8 cellular contexts compared by ENCODE assay signal in the genomic region with DNA sequence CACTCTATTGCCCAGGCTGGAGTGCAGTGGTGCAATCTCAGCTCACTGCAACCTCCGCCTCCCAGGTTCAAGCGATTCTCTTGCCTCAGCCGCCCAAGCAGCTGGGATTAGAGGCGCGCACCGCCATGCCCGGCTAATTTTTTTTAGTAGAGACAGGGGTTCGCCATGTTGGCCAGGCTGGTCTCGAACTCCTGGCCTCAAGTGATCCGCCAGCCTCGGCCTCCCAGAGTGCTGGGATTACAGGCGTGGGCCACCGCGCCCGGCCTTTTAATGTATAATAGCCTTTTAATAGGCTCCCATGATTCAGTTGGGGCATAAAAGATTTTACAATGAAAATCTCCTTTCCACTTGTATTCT. TPM values are rescaled to one million over a fixed set of nuclear protein-coding genes. Genes with fewer than 3 reads are reported as not detected.
DNase-seq lines count a peak whose midpoint lies in the region; ATAC-seq and TF ChIP-seq lines count a peak whose summit lies in the region.
"Not testable (repeated sequence)": the region's sequence is repeated elsewhere in the genome, so short reads cannot be mapped to it uniquely, and the experiment has no call there.

No MANE protein-coding gene starts in this region.

- not testable (repeated sequence) for H3K27me3 ChIP-seq in body of pancreas; esophagus (ENCODE audit: control insufficient read depth in 1 of 2, insufficient read depth in 2 of 2, low read length in 2 of 2); neural cell (ENCODE audit: insufficient read depth, low read depth, low read length)

- ATAC-seq in body of pancreas; stimulated activated naive B cell treated with anti-CD40 and anti-IgM and Interleukin-4, amounts not matched to agents 10 μg/mL and 1 μg/mL and 100 μg/mL, for 72 hours (replicated peaks): not testable (repeated sequence)
- ATAC-seq in left colon = peak; percentile 30

- WGBS in body of pancreas, 2 donors = 34 to 59% methylated on average over 8 to 15 of the region's 15 CpGs
- WGBS in esophagus, 2 donors = 47 to 58% methylated on average over 15 of the region's 15 CpGs

- H3K9me3 ChIP-seq in HEK293 (ENCODE audit: control insufficient read depth, insufficient read depth, low read depth, low read length); body of pancreas; esophagus (ENCODE audit: control insufficient read depth in 2 of 2, insufficient read depth in 1 of 2, low read depth in 1 of 2, low read length in 1 of 2); neural cell (ENCODE audit: low read length): not testable (repeated sequence)

- not testable (repeated sequence) for H3F3A ChIP-seq in neural cell (ENCODE audit: insufficient read depth, low read length, poor library complexity, severe bottlenecking)

- H3K4me1 ChIP-seq in HEK293 (ENCODE audit: control insufficient read depth, insufficient read depth, low read length) = not testable (repeated sequence)
- peaks cover 33% of the 10 kb centered on the region for H3K4me1 ChIP-seq in body of pancreas
- H3K4me1 ChIP-seq in esophagus (ENCODE audit: control insufficient read depth in 2 of 2, insufficient read depth in 2 of 2, low read length in 1 of 2) = peaks cover 3 to 10% of the 10 kb centered on the region in 2 donors

- CTCF ChIA-PET in HEK293 (lab: Yijun Ruan, JAX) = interaction anchor here (1.0 kb wide), 1 partner anchor 50 kb away, joined by 3 read pairs; no protein-coding TSS in a partner anchor

- H3K4me3 Mint-ChIP-seq in activated CD4-positive, alpha-beta T cell treated with anti-CD3 and anti-CD28 coated beads, Interleukin-2, amount 10 ng/mL, durations not matched to agents 24 days and 14 days = peak overlapping the region; percentile 78
- peak overlapping the region; percentile 88 to 99 for H3K4me3 Mint-ChIP-seq in stimulated activated naive B cell treated with anti-CD40 and anti-IgM and Interleukin-4, amounts not matched to agents 10 μg/mL and 1 μg/mL and 100 μg/mL, for 72 hours

- peak overlapping the region; percentile 75 for H2AFZ ChIP-seq in neural cell (ENCODE audit: low read depth, low read length)

- H3K27ac ChIP-seq in 22Rv1 (peak overlapping the region; percentile 100), HEK293 (ENCODE audit: extremely low read depth, low read depth, low read length) (peak overlapping the region; percentile 78), body of pancreas (peak overlapping the region; percentile 94 to 97 (median 96)), esophagus (ENCODE audit: low read depth in 2 of 2, low read length in 1 of 2) (peak overlapping the region; percentile 89 to 90), neural cell (ENCODE audit: low read length) (peak overlapping the region; percentile 51)

- DNase-seq in activated CD4-positive, alpha-beta T cell treated with anti-CD3 and anti-CD28 coated beads, Interleukin-2, amount 10 ng/mL, durations not matched to agents 24 days and 14 days; body of pancreas; left colon; stimulated activated naive B cell treated with anti-CD40 and anti-IgM and Interleukin-4, amounts not matched to agents 10 μg/mL and 1 μg/mL and 100 μg/mL, for 72 hours: not testable (repeated sequence)

- POLR2A ChIA-PET in HEK293 (lab: Yijun Ruan, JAX) = interaction anchor here (1.0 to 2.4 kb wide), 14 partner anchors 12 to 120 kb away, joined by 3 to 28 read pairs (median 6); a partner anchor contains a TSS

- H3K9ac ChIP-seq in neural cell (ENCODE audit: low read length) = peak overlapping the region; percentile 62

- H3K27me3 Mint-ChIP-seq in activated CD4-positive, alpha-beta T cell treated with anti-CD3 and anti-CD28 coated beads, Interleukin-2, amount 10 ng/mL, durations not matched to agents 24 days and 14 days; stimulated activated naive B cell treated with anti-CD40 and anti-IgM and Interleukin-4, amounts not matched to agents 10 μg/mL and 1 μg/mL and 100 μg/mL, for 72 hours: not testable (repeated sequence)

- not testable (repeated sequence) for H3K9me2 ChIP-seq in neural cell (ENCODE audit: insufficient read depth, low read length)

- H3K4me2 ChIP-seq in neural cell (ENCODE audit: low read length) = peak overlapping the region; percentile 71

- not testable (repeated sequence) for H3K79me2 ChIP-seq in neural cell (replicated peaks; ENCODE audit: insufficient read depth, low read length)

- H4K20me1 ChIP-seq in neural cell (ENCODE audit: insufficient read depth) = not testable (repeated sequence)

- TF ChIP-seq RAD21 in neural cell (conservative IDR thresholded peaks at IDR 0.05) = not testable (repeated sequence)

- intact Hi-C loops in activated CD4-positive, alpha-beta T cell treated with anti-CD3 and anti-CD28 coated beads, Interleukin-2, amount 10 ng/mL, durations not matched to agents 24 days and 14 days (cut with micrococcal nuclease); body of pancreas (cut with DNase I); left colon (cut with DNase I, micrococcal nuclease): not testable (repeated sequence)

- not testable (repeated sequence) for TF ChIP-seq CTCF in 22Rv1 (IDR thresholded peaks at IDR 0.05); HEK293 (tag by site-specific recombination; IDR thresholded peaks at IDR 0.05); body of pancreas (IDR thresholded peaks at IDR 0.05); neural cell (IDR thresholded peaks at IDR 0.05; ENCODE audit: poor library complexity, severe bottlenecking)

- H3K36me3 ChIP-seq in HEK293 (ENCODE audit: control insufficient read depth in 2 of 2, insufficient read depth in 1 of 2, low read length in 2 of 2); body of pancreas (replicated peaks in 1 of 2; ENCODE audit: insufficient read depth in 1 of 2, low read depth in 2 of 2); esophagus (ENCODE audit: control insufficient read depth in 2 of 2, insufficient read depth in 2 of 2, low read length in 1 of 2); neural cell (ENCODE audit: insufficient read depth, low read length): not testable (repeated sequence)

- H3K4me3 ChIP-seq in HEK293 (ENCODE audit: low read depth, low read length) = peak overlapping the region; percentile 42
- not testable (repeated sequence) for H3K4me3 ChIP-seq in body of pancreas
- peak overlapping the region; percentile 39 to 42 for H3K4me3 ChIP-seq in esophagus (ENCODE audit: low read depth in 1 of 2, low read length in 2 of 2)
- H3K4me3 ChIP-seq in neural cell (ENCODE audit: low read length) = peak overlapping the region; percentile 67

- not testable (repeated sequence) for H3K27ac Mint-ChIP-seq in activated CD4-positive, alpha-beta T cell treated with anti-CD3 and anti-CD28 coated beads, Interleukin-2, amount 10 ng/mL, durations not matched to agents 24 days and 14 days
- H3K27ac Mint-ChIP-seq in stimulated activated naive B cell treated with anti-CD40 and anti-IgM and Interleukin-4, amounts not matched to agents 10 μg/mL and 1 μg/mL and 100 μg/mL, for 72 hours = peak overlapping the region; percentile 87

- H3K36me3 Mint-ChIP-seq in activated CD4-positive, alpha-beta T cell treated with anti-CD3 and anti-CD28 coated beads, Interleukin-2, amount 10 ng/mL, durations not matched to agents 24 days and 14 days (ENCODE audit: low read depth); stimulated activated naive B cell treated with anti-CD40 and anti-IgM and Interleukin-4, amounts not matched to agents 10 μg/mL and 1 μg/mL and 100 μg/mL, for 72 hours: not testable (repeated sequence)

- not testable (repeated sequence) for H3K9me3 Mint-ChIP-seq in activated CD4-positive, alpha-beta T cell treated with anti-CD3 and anti-CD28 coated beads, Interleukin-2, amount 10 ng/mL, durations not matched to agents 24 days and 14 days; stimulated activated naive B cell treated with anti-CD40 and anti-IgM and Interleukin-4, amounts not matched to agents 10 μg/mL and 1 μg/mL and 100 μg/mL, for 72 hours

- not testable (repeated sequence) for TF ChIP-seq EP300 in neural cell (conservative IDR thresholded peaks at IDR 0.05; ENCODE audit: poor library complexity, severe bottlenecking)

- not testable (repeated sequence) for TF ChIP-seq POLR2A in body of pancreas (IDR thresholded peaks at IDR 0.05)

- peaks cover 40% of the 10 kb centered on the region for H3K4me1 Mint-ChIP-seq in activated CD4-positive, alpha-beta T cell treated with anti-CD3 and anti-CD28 coated beads, Interleukin-2, amount 10 ng/mL, durations not matched to agents 24 days and 14 days
- H3K4me1 Mint-ChIP-seq in stimulated activated naive B cell treated with anti-CD40 and anti-IgM and Interleukin-4, amounts not matched to agents 10 μg/mL and 1 μg/mL and 100 μg/mL, for 72 hours = peaks cover 34 to 66% of the 10 kb centered on the region in 2 donors

TF ChIP-seq in HEK293, 187 proteins besides CTCF, POLR2A, EP300 and RAD21 (continues in another document):
- 0 out of 2 replicates have a peak, but pooled peaks have one; percentile 11 for TF ChIP-seq ZNF501 (tag by site-specific recombination; IDR thresholded peaks at IDR 0.05)
- TF ChIP-seq ZNF394 (tag by site-specific recombination; IDR thresholded peaks at IDR 0.05; ENCODE audit: borderline replicate concordance) = 0 out of 2 replicates have a peak, but pooled peaks have one; percentile 19
- peak; percentile 24; the same call in 1 of the 2 replicates for TF ChIP-seq ZFHX2 (tag by site-specific recombination; conservative IDR thresholded peaks at IDR 0.05)
- peak; percentile 85 for TF ChIP-seq ZBTB8A (tag by site-specific recombination; IDR thresholded peaks at IDR 0.05)

RNA-seq across cellular contexts. Expression of a gene that starts 21.8 kb away (rescaled TPM):
- 625 and 633 TPM in 2 replicates for total RNA-seq in activated CD4-positive, alpha-beta T cell treated with anti-CD3 and anti-CD28 coated beads, Interleukin-2, amount 10 ng/mL, durations not matched to agents 24 days and 14 days
- 100 to 1,000 TPM; 294 to 323 TPM for total RNA-seq in body of pancreas
- polyA plus RNA-seq in esophagus = 100 to 1,000 TPM; 107 to 114 TPM
- total RNA-seq in left colon = 100 to 1,000 TPM; 581 to 641 TPM
- 7.1 and 8.1 TPM in 2 replicates for polyA plus RNA-seq in neural cell
- polyA minus RNA-seq in neural cell = 33.8 and 36.3 TPM in 2 replicates
